ENCODE assay signal across 19 cellular contexts in genomic region chr5:122172207-122172606, GRCh38. TPM values are rescaled to one million over a fixed set of nuclear protein-coding genes. Genes with fewer than 3 reads are reported as not detected.
"Had no signal": no experiment of that assay in that cellular context is flagged by ENCODE, and none has a peak within 500 bp of the region (broad histone marks: within the 10 kb centered on the region; RNA-seq: fewer than 3 reads in every experiment).

No MANE protein-coding gene starts in this region.

- ATAC-seq: activated CD8-positive, alpha-beta T cell treated with anti-CD3 and anti-CD28 coated beads, Interleukin-2, amount 10 ng/mL, durations not matched to agents 7 days and 5 days; gastroesophageal sphincter had no signal

- H3K4me3 ChIP-seq: gastroesophageal sphincter, sigmoid colon, thoracic aorta, vagina had no signal

- H3K4me1 ChIP-seq: gastroesophageal sphincter, vagina had no signal

- H3K36me3 ChIP-seq: gastroesophageal sphincter, sigmoid colon, thoracic aorta, vagina had no signal

- H3K9me3 ChIP-seq: gastroesophageal sphincter, sigmoid colon, thoracic aorta, vagina had no signal

- H3K27ac ChIP-seq: gastroesophageal sphincter, sigmoid colon, thoracic aorta, vagina had no signal

- DNase-seq: activated CD4-positive, alpha-beta T cell treated with anti-CD3 and anti-CD28 coated beads for 1 hour; activated CD4-positive, alpha-beta T cell treated with anti-CD3 and anti-CD28 coated beads, Interleukin-2, amount 50 U/mL, for 1 hour; activated CD8-positive, alpha-beta T cell treated with anti-CD3 and anti-CD28 coated beads, Interleukin-2, amount 10 ng/mL, durations not matched to agents 7 days and 5 days; activated gamma-delta T cell treated with Interleukin-2 at 50 U/mL for 16 hours; anterior cingulate cortex; caudate nucleus; effector CD4-positive, alpha-beta T cell; erythroblast; head of caudate nucleus; hypothalamus; nucleus accumbens; sigmoid colon; stimulated activated CD4-positive, alpha-beta T cell treated with anti-CD3 and anti-CD28 coated beads, Interleukin-4, amount 100 ng/mL, for 1 hour; stimulated activated naive CD4-positive, alpha-beta T cell had no signal

- H3K27me3 ChIP-seq: gastroesophageal sphincter, sigmoid colon, vagina had no signal

RNA-seq across cellular contexts. Expression of gene ZNF474, which starts 42.9 kb away (rescaled TPM):
- total RNA-seq: activated CD8-positive, alpha-beta T cell treated with anti-CD3 and anti-CD28 coated beads, Interleukin-2, amount 10 ng/mL, durations not matched to agents 7 days and 5 days; activated T-helper 1 cell treated with anti-CD3 and anti-CD28 coated beads, Interleukin-12 subunit alpha, Interleukin-12 subunit beta, Interleukin-2, Interleukin-4 antibody, amounts not matched to agents 30 ng/mL and 10 ng/mL and 1 ng/mL, durations not matched to agents 14 hours and 24 hours and 36 hours had no signal
- polyA plus RNA-seq: neural cell had no signal
